8 cellular contexts compared by ENCODE assay signal in genomic region chr9:132214027-132214622, GRCh38. TPM values are rescaled to one million over a fixed set of nuclear protein-coding genes. Genes with fewer than 3 reads are reported as not detected.
DNase-seq lines count a peak whose midpoint lies in the region; ATAC-seq and TF ChIP-seq lines count a peak whose summit lies in the region.

No MANE protein-coding gene starts in this region.

- no peak for ATAC-seq in HG03432 (IDR thresholded peaks at IDR 0.05; ENCODE audit: unreplicated experiment)

- peak overlapping the region; percentile 95 for H3K27ac ChIP-seq in substantia nigra (ENCODE audit: low read depth, low read length, poor library complexity, severe bottlenecking)

- peak; percentile 71 for DNase-seq in ACHN
- DNase-seq in astrocyte of the hippocampus (ENCODE audit: low read depth, low spot score), result peak; percentile 97
- DNase-seq in iPS-NIHi7 (ENCODE audit: extremely low spot score), result peak; percentile 84
- DNase-seq in substantia nigra (lab: John Stamatoyannopoulos, UW), result peak in 48 of 49 donors; percentile 23 to 97 (median 64)
- DNase-seq in activated CD4-positive, alpha-beta memory T cell treated with anti-CD3 and anti-CD28 coated beads for 36 hours, result no peak
- DNase-seq in stimulated activated naive CD4-positive, alpha-beta T cell treated with Interleukin-2 at 50 U/mL for 16 hours (lab: John Stamatoyannopoulos, UW), result no peak

- no peak for TF ChIP-seq RAD21 in Ishikawa (IDR thresholded peaks at IDR 0.05; ENCODE audit: low read depth)

- TF ChIP-seq EP300 in Ishikawa (IDR thresholded peaks at IDR 0.05; ENCODE audit: borderline replicate concordance), result 0 out of 2 replicates have a peak, but pooled peaks have one; percentile 31

- H3K36me3 Mint-ChIP-seq in activated CD4-positive, alpha-beta memory T cell treated with anti-CD3 and anti-CD28 coated beads for 36 hours, result no peaks in the 10 kb centered on the region

- no peaks in the 10 kb centered on the region for H3K4me1 Mint-ChIP-seq in activated CD4-positive, alpha-beta memory T cell treated with anti-CD3 and anti-CD28 coated beads for 36 hours (ENCODE audit: low read depth)

- in situ Hi-C loops in ACHN (cut with HindIII; ENCODE audit: low pct_ligation_motif_present, low pct_unique_long_range_greater_than_20kb, low sequenced_read_pairs), result no loop called here

- no peak overlapping the region for H3K27ac Mint-ChIP-seq in activated CD4-positive, alpha-beta memory T cell treated with anti-CD3 and anti-CD28 coated beads for 36 hours

- CTCF ChIA-PET in activated CD4-positive, alpha-beta memory T cell treated with anti-CD3 and anti-CD28 coated beads for 36 hours (lab: Charles Lee), result interaction anchor here (2.1 kb wide), 1 partner anchor 44 kb away, joined by 4 read pairs; no protein-coding TSS in a partner anchor

- no peaks in the 10 kb centered on the region for H3K9me3 Mint-ChIP-seq in activated CD4-positive, alpha-beta memory T cell treated with anti-CD3 and anti-CD28 coated beads for 36 hours

- no peak overlapping the region for H3K4me3 Mint-ChIP-seq in activated CD4-positive, alpha-beta memory T cell treated with anti-CD3 and anti-CD28 coated beads for 36 hours

- no peaks in the 10 kb centered on the region for H3K27me3 Mint-ChIP-seq in activated CD4-positive, alpha-beta memory T cell treated with anti-CD3 and anti-CD28 coated beads for 36 hours

- intact Hi-C loops in activated CD4-positive, alpha-beta memory T cell treated with anti-CD3 and anti-CD28 coated beads for 36 hours (cut with micrococcal nuclease), result no loop called here

- POLR2A ChIA-PET in activated CD4-positive, alpha-beta memory T cell treated with anti-CD3 and anti-CD28 coated beads for 36 hours (lab: Charles Lee), result no interaction called here

TF ChIP-seq in Ishikawa, 13 proteins besides CTCF, POLR2A, EP300 and RAD21:
- peak; percentile 61; the same call in 1 of the 2 replicates for TF ChIP-seq ZBTB7A (IDR thresholded peaks at IDR 0.05; ENCODE audit: low read depth)
- TF ChIP-seq, protein P1, sequence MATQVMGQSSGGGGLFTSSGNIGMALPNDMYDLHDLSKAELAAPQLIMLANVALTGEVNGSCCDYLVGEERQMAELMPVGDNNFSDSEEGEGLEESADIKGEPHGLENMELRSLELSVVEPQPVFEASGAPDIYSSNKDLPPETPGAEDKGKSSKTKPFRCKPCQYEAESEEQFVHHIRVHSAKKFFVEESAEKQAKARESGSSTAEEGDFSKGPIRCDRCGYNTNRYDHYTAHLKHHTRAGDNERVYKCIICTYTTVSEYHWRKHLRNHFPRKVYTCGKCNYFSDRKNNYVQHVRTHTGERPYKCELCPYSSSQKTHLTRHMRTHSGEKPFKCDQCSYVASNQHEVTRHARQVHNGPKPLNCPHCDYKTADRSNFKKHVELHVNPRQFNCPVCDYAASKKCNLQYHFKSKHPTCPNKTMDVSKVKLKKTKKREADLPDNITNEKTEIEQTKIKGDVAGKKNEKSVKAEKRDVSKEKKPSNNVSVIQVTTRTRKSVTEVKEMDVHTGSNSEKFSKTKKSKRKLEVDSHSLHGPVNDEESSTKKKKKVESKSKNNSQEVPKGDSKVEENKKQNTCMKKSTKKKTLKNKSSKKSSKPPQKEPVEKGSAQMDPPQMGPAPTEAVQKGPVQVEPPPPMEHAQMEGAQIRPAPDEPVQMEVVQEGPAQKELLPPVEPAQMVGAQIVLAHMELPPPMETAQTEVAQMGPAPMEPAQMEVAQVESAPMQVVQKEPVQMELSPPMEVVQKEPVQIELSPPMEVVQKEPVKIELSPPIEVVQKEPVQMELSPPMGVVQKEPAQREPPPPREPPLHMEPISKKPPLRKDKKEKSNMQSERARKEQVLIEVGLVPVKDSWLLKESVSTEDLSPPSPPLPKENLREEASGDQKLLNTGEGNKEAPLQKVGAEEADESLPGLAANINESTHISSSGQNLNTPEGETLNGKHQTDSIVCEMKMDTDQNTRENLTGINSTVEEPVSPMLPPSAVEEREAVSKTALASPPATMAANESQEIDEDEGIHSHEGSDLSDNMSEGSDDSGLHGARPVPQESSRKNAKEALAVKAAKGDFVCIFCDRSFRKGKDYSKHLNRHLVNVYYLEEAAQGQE (IDR thresholded peaks at IDR 0.05; ENCODE audit: low read depth), result no peak
- peak; percentile 78 for TF ChIP-seq TEAD4 (IDR thresholded peaks at IDR 0.05)
- TF ChIP-seq USF1 (IDR thresholded peaks at IDR 0.05), result no peak
- TF ChIP-seq CEBPB (IDR thresholded peaks at IDR 0.05), result no peak
- no peak for TF ChIP-seq YY1 (IDR thresholded peaks at IDR 0.05; ENCODE audit: low read depth)
- TF ChIP-seq NFIC (IDR thresholded peaks at IDR 0.05), result peak; percentile 71
- TF ChIP-seq, protein P2, sequence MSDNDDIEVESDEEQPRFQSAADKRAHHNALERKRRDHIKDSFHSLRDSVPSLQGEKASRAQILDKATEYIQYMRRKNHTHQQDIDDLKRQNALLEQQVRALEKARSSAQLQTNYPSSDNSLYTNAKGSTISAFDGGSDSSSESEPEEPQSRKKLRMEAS (IDR thresholded peaks at IDR 0.05), result 0 out of 2 replicates have a peak, but pooled peaks have one; percentile 24
- no peak for TF ChIP-seq FOXM1 (IDR thresholded peaks at IDR 0.05; ENCODE audit: borderline replicate concordance, low read depth)
- peak; percentile 76 for TF ChIP-seq TCF12 (IDR thresholded peaks at IDR 0.05; ENCODE audit: low read depth)
- TF ChIP-seq EGR1 (IDR thresholded peaks at IDR 0.05), result no peak

RNA-seq across cellular contexts. Expression of gene NTNG2, which starts 52.3 kb away (rescaled TPM):
- 1 to 10 TPM in 1 of 2 experiments, under 1 TPM in 1; 0.77 to 1.4 TPM for total RNA-seq in activated CD4-positive, alpha-beta memory T cell treated with anti-CD3 and anti-CD28 coated beads for 36 hours

Comparison
In these comparisons a context has a peak if more than half of its experiments do, and no peak if none do; other contexts are left out.
1. DNase-seq: peak in ACHN (single experiment), astrocyte of the hippocampus (single experiment), iPS-NIHi7 (single experiment) and substantia nigra (48 of 49); none in activated CD4-positive, alpha-beta memory T cell treated with anti-CD3 and anti-CD28 coated beads for 36 hours (single experiment) and stimulated activated naive CD4-positive, alpha-beta T cell treated with Interleukin-2 at 50 U/mL for 16 hours (single experiment).